In genomic region chr12:6537580-6538419, GRCh38 we compare ENCODE assay signal across 8 cellular contexts. TPM values are rescaled to one million over a fixed set of nuclear protein-coding genes. Genes with fewer than 3 reads are reported as not detected.
A peak's percentile ranks its signal among the peaks of the same experiment; 100 is the strongest.
DNase-seq lines count a peak whose midpoint lies in the region; ATAC-seq and TF ChIP-seq lines count a peak whose summit lies in the region.
"Not testable (repeated sequence)": the region's sequence is repeated elsewhere in the genome, so short reads cannot be mapped to it uniquely, and the experiment has no call there.

No MANE protein-coding gene starts in this region.

- not testable (repeated sequence) for ATAC-seq in WTC11, Right ventricle myocardium inferior

- peak overlapping the region; percentile 4; the same call in 1 of the 2 replicates for H3K4me3 ChIP-seq in HUES64 (ENCODE audit: low read length)

- peak; percentile 75 for DNase-seq in Caki2 (ENCODE audit: low read depth)
- DNase-seq in NCI-H748 (lab: John Stamatoyannopoulos, UW; ENCODE audit: unreplicated experiment): peak; percentile 63
- DNase-seq in WTC11 (ENCODE audit: low spot score): peak; percentile 82
- DNase-seq in anterior cingulate cortex (lab: John Stamatoyannopoulos, UW): peak in 53 of 58 donors; percentile 16 to 87 (median 62)
- peak; percentile 91 for DNase-seq in Right ventricle myocardium inferior (ENCODE audit: missing footprints)
- DNase-seq in occipital lobe (lab: John Stamatoyannopoulos, UW): peak; percentile 47
- peak; percentile 64 to 87 (median 76) for DNase-seq in stimulated activated naive CD4-positive, alpha-beta T cell (lab: John Stamatoyannopoulos, UW)

- in situ Hi-C loops in Caki2 (cut with HindIII; ENCODE audit: low pct_unique_long_range_greater_than_20kb, low sequenced_read_pairs): not testable (repeated sequence)

- peak overlapping the region; percentile 44 for H3K4me3 Mint-ChIP-seq in WTC11

- not testable (repeated sequence) for H3K9ac ChIP-seq in HUES64 (ENCODE audit: low read depth, low read length)

- CTCF ChIA-PET in WTC11 (lab: Charles Lee): interaction anchor here (0.6 to 7.1 kb wide), 53 partner anchors 8 to 335 kb away, joined by 3 to 195 read pairs (median 4); partner anchors contain the start of genes CDCA3, COPS7A, IFFO1 and LAG3

- intact Hi-C loops in Right ventricle myocardium inferior (cut with DNase I): loop anchor here (5.0 kb wide), 1 partner anchor 115 kb away; no protein-coding TSS in a partner anchor

- H3K27ac Mint-ChIP-seq in WTC11: peak overlapping the region; percentile 89

- H3K4me1 Mint-ChIP-seq in WTC11: peaks cover 46% of the 10 kb centered on the region

- H3K27ac ChIP-seq in HUES64 (ENCODE audit: low read depth, low read length): peak overlapping the region; percentile 75

- peaks cover 13% of the 10 kb centered on the region for H3K4me1 ChIP-seq in HUES64 (ENCODE audit: insufficient read depth, low read length)

- H3K36me3 ChIP-seq in HUES64 (ENCODE audit: insufficient read depth, low read length): peaks cover 44% of the 10 kb centered on the region

- not testable (repeated sequence) for H3K9me3 Mint-ChIP-seq in WTC11

- H3K27me3 Mint-ChIP-seq in WTC11 (ENCODE audit: low read depth): not testable (repeated sequence)

- TF ChIP-seq CTCF in WTC11 (IDR thresholded peaks at IDR 0.05): peak; percentile 91

- peaks cover 44% of the 10 kb centered on the region for H3K36me3 Mint-ChIP-seq in WTC11

- not testable (repeated sequence) for H3K9me3 ChIP-seq in HUES64 (ENCODE audit: insufficient read depth, low read depth, low read length)

- not testable (repeated sequence) for H3K27me3 ChIP-seq in HUES64 (ENCODE audit: insufficient read depth, low read length)

- POLR2A ChIA-PET in WTC11 (lab: Charles Lee): interaction anchor here (0.7 to 1.4 kb wide), 4 partner anchors 20 to 85 kb away, joined by 4 read pairs; partner anchors contain the start of gene VAMP1

- 68% methylated on average over 16 of the region's 17 CpGs for whole genome bisulfite sequencing in HUES64

TF ChIP-seq in WTC11, 78 proteins besides CTCF, POLR2A, EP300 and RAD21:
- TF ChIP-seq TEAD4 (CRISPR knock-in tag; IDR thresholded peaks at IDR 0.05) (peak; percentile 62; the same call in 1 of the 2 replicates), AFF4 (CRISPR knock-in tag; IDR thresholded peaks at IDR 0.05; ENCODE audit: borderline replicate concordance) (0 out of 2 replicates have a peak, but pooled peaks have one; percentile 52), CREB1 (CRISPR knock-in tag; IDR thresholded peaks at IDR 0.05) (0 out of 2 replicates have a peak, but pooled peaks have one; percentile 13), SP1 (CRISPR knock-in tag; conservative IDR thresholded peaks at IDR 0.05) (0 out of 2 replicates have a peak, but pooled peaks have one; percentile 15), ZNF425 (CRISPR knock-in tag; conservative IDR thresholded peaks at IDR 0.05) (0 out of 2 replicates have a peak, but pooled peaks have one; percentile 12), ATF3 (CRISPR knock-in tag; conservative IDR thresholded peaks at IDR 0.05) (peak; percentile 42; the same call in 1 of the 2 replicates), ZNF512 (CRISPR knock-in tag; IDR thresholded peaks at IDR 0.05; ENCODE audit: borderline replicate concordance) (0 out of 2 replicates have a peak, but pooled peaks have one; percentile 54), FOXP1 (CRISPR knock-in tag; IDR thresholded peaks at IDR 0.05; ENCODE audit: borderline replicate concordance) (peak; percentile 52; the same call in 1 of the 2 replicates), IRF2 (CRISPR knock-in tag; IDR thresholded peaks at IDR 0.05; ENCODE audit: borderline replicate concordance, low read depth) (0 out of 2 replicates have a peak, but pooled peaks have one; percentile 52), ETV6 (CRISPR knock-in tag; IDR thresholded peaks at IDR 0.05) (peak; percentile 59; the same call in 1 of the 2 replicates), MYBL2 (CRISPR knock-in tag; IDR thresholded peaks at IDR 0.05) (peak; percentile 51; the same call in 1 of the 2 replicates)

RNA-seq across cellular contexts. Expression of gene GAPDH, which starts 3.5 kb away (rescaled TPM):
- total RNA-seq in Caki2 (2014; rRNA removed; shearing (Covaris generic); ENCODE audit: low replicate concordance): 10,373 and 12,033 TPM in 2 replicates
- 5,269 TPM for polyA plus RNA-seq in HUES64 (2013, experiment 1 of 2)
- polyA plus RNA-seq in HUES64 (2013, experiment 2 of 2): 5,160 TPM
- total RNA-seq in WTC11 (2021) (4,276 to 4,694 TPM (median 4,682 TPM) in 3 replicates), Right ventricle myocardium inferior (4,337 TPM), occipital lobe (1,311 TPM)

RNA-seq across cellular contexts. Expression of gene IFFO1, which starts 18.0 kb away (rescaled TPM):
- 15.3 and 15.9 TPM in 2 replicates for total RNA-seq in Caki2 (2014; rRNA removed; shearing (Covaris generic); ENCODE audit: low replicate concordance)
- polyA plus RNA-seq in HUES64 (2013, experiment 1 of 2): 9.0 TPM
- polyA plus RNA-seq in HUES64 (2013, experiment 2 of 2): 8.5 TPM
- total RNA-seq in WTC11 (2021) (14.1 to 15.4 TPM (median 14.5 TPM) in 3 replicates), Right ventricle myocardium inferior (15.9 TPM), occipital lobe (4.4 TPM)

RNA-seq across cellular contexts. Expression of gene NOP2, which starts 30.3 kb away (rescaled TPM):
- total RNA-seq in Caki2 (2014; rRNA removed; shearing (Covaris generic); ENCODE audit: low replicate concordance): 24.8 and 56.0 TPM in 2 replicates
- polyA plus RNA-seq in HUES64 (2013, experiment 1 of 2): 61.9 TPM
- polyA plus RNA-seq in HUES64 (2013, experiment 2 of 2): 59.0 TPM
- total RNA-seq in WTC11 (2021) (68.4 to 79.4 TPM (median 72.4 TPM) in 3 replicates), Right ventricle myocardium inferior (16.2 TPM), occipital lobe (10.8 TPM)

RNA-seq across cellular contexts. Expression of gene NCAPD2, which starts 43.9 kb away (rescaled TPM):
- total RNA-seq in Caki2 (2014; rRNA removed; shearing (Covaris generic); ENCODE audit: low replicate concordance): 90.6 and 97.5 TPM in 2 replicates
- 66.6 TPM for polyA plus RNA-seq in HUES64 (2013, experiment 1 of 2)
- polyA plus RNA-seq in HUES64 (2013, experiment 2 of 2): 80.5 TPM
- 131 to 141 TPM (median 133 TPM) in 3 replicates for total RNA-seq in WTC11 (2021)
- 11.6 TPM for total RNA-seq in Right ventricle myocardium inferior
- total RNA-seq in occipital lobe: 9.0 TPM

RNA-seq across cellular contexts. Expression of gene MRPL51, which starts 44.7 kb away (rescaled TPM):
- 304 and 400 TPM in 2 replicates for total RNA-seq in Caki2 (2014; rRNA removed; shearing (Covaris generic); ENCODE audit: low replicate concordance)
- 233 TPM for polyA plus RNA-seq in HUES64 (2013, experiment 1 of 2)
- 231 TPM for polyA plus RNA-seq in HUES64 (2013, experiment 2 of 2)
- total RNA-seq in WTC11 (2021) (285 to 290 TPM (median 288 TPM) in 3 replicates), Right ventricle myocardium inferior (278 TPM), occipital lobe (36.5 TPM)
